18 cellular contexts compared by ENCODE assay signal in genomic region chr6:57147955-57148858, GRCh38. TPM values are rescaled to one million over a fixed set of nuclear protein-coding genes. Genes with fewer than 3 reads are reported as not detected.
DNase-seq lines count a peak whose midpoint lies in the region; ATAC-seq and TF ChIP-seq lines count a peak whose summit lies in the region.
"Had no signal": no experiment of that assay in that cellular context is flagged by ENCODE, and none has a peak within 500 bp of the region (broad histone marks: within the 10 kb centered on the region; RNA-seq: fewer than 3 reads in every experiment).

No MANE protein-coding gene starts in this region.

- H3K27me3 ChIP-seq in CD4-positive, CD25-positive, alpha-beta regulatory T cell (ENCODE audit: control insufficient read depth, insufficient read depth, low read length) = no peaks in the 10 kb centered on the region
- no peaks in the 10 kb centered on the region for H3K27me3 ChIP-seq in CD4-positive, alpha-beta memory T cell (ENCODE audit: insufficient read depth, low read length)
- H3K27me3 ChIP-seq: upper lobe of left lung had no signal

- H3K27ac Mint-ChIP-seq in CD4-positive, CD25-positive, alpha-beta regulatory T cell = peak overlapping the region; percentile 33 to 54 (median 41)
- peak overlapping the region in 4 of 7 donors; percentile 7 to 58 (median 40) for H3K27ac Mint-ChIP-seq in CD4-positive, alpha-beta memory T cell
- peak overlapping the region; percentile 62 for H3K27ac Mint-ChIP-seq in T-helper 1 cell treated with Interleukin-12 subunit alpha and Interleukin-12 subunit beta and Interleukin-4 antibody, amounts not matched to agents 30 μg/mL and 1 μg/mL, for 36 hours
- peak overlapping the region; percentile 66 for H3K27ac Mint-ChIP-seq in activated naive CD8-positive, alpha-beta T cell treated with anti-CD3 and anti-CD28 coated beads, Interleukin-2, amount 50 U/mL, for 24 hours

- no peaks in the 10 kb centered on the region for H3K9me3 ChIP-seq in CD4-positive, CD25-positive, alpha-beta regulatory T cell (ENCODE audit: control insufficient read depth in 2 of 2, low read length in 2 of 2)
- H3K9me3 ChIP-seq in CD4-positive, alpha-beta memory T cell (ENCODE audit: control insufficient read depth in 1 of 2, low read length in 2 of 2) = no peaks in the 10 kb centered on the region
- H3K9me3 ChIP-seq: upper lobe of left lung had no signal

- peaks cover 12 to 36% (median 26%) of the 10 kb centered on the region in 4 donors for H3K4me1 Mint-ChIP-seq in CD4-positive, CD25-positive, alpha-beta regulatory T cell
- H3K4me1 Mint-ChIP-seq in CD4-positive, alpha-beta memory T cell = peaks cover 13 to 21% (median 15%) of the 10 kb centered on the region in 4 donors
- H3K4me1 Mint-ChIP-seq in T-helper 1 cell treated with Interleukin-12 subunit alpha and Interleukin-12 subunit beta and Interleukin-4 antibody, amounts not matched to agents 30 μg/mL and 1 μg/mL, for 36 hours (ENCODE audit: low read depth) = peaks cover 19% of the 10 kb centered on the region
- H3K4me1 Mint-ChIP-seq in activated naive CD8-positive, alpha-beta T cell treated with anti-CD3 and anti-CD28 coated beads, Interleukin-2, amount 50 U/mL, for 24 hours = peaks cover 18% of the 10 kb centered on the region
- H3K4me1 Mint-ChIP-seq: central memory CD8-positive, alpha-beta T cell had no signal

- DNase-seq in CD4-positive, CD25-positive, alpha-beta regulatory T cell = peak in 1 of 3 donors; percentile 40
- DNase-seq in CD4-positive, alpha-beta memory T cell = no peak
- DNase-seq in activated naive CD8-positive, alpha-beta T cell treated with anti-CD3 and anti-CD28 coated beads, Interleukin-2, amount 50 U/mL, for 24 hours = no peak
- DNase-seq in GM03348 (ENCODE audit: low spot score) = no peak
- no peak for DNase-seq in foreskin fibroblast
- no peak for DNase-seq in NCI-H2029 treated with DMSO at 0.1 percent for 48 hours (lab: John Stamatoyannopoulos, UW)
- DNase-seq: activated CD4-positive, CD25-positive, alpha-beta regulatory T cell treated with anti-CD3 and anti-CD28 coated beads, Interleukin-2, amount 50 U/mL, for 72 hours; anterior cingulate cortex; foreskin melanocyte; hypothalamus; NCI-H1436; NCI-H524; upper lobe of left lung had no signal

- POLR2A ChIA-PET in CD4-positive, alpha-beta memory T cell (lab: Charles Lee; ENCODE audit: partially characterized antibody) = no interaction called here

- intact Hi-C loops in CD4-positive, alpha-beta memory T cell (cut with micrococcal nuclease) = no loop called here

- no peaks in the 10 kb centered on the region for H3K9me3 Mint-ChIP-seq in CD4-positive, CD25-positive, alpha-beta regulatory T cell
- H3K9me3 Mint-ChIP-seq in CD4-positive, alpha-beta memory T cell = no peaks in the 10 kb centered on the region
- H3K9me3 Mint-ChIP-seq in T-helper 1 cell treated with Interleukin-12 subunit alpha and Interleukin-12 subunit beta and Interleukin-4 antibody, amounts not matched to agents 30 μg/mL and 1 μg/mL, for 36 hours = no peaks in the 10 kb centered on the region
- H3K9me3 Mint-ChIP-seq in activated naive CD8-positive, alpha-beta T cell treated with anti-CD3 and anti-CD28 coated beads, Interleukin-2, amount 50 U/mL, for 24 hours = no peaks in the 10 kb centered on the region
- H3K9me3 Mint-ChIP-seq: central memory CD8-positive, alpha-beta T cell had no signal

- peaks cover 50% of the 10 kb centered on the region for H3K36me3 ChIP-seq in CD4-positive, CD25-positive, alpha-beta regulatory T cell (ENCODE audit: control insufficient read depth, insufficient read depth, low read length)
- H3K36me3 ChIP-seq in CD4-positive, alpha-beta memory T cell (ENCODE audit: insufficient read depth, low read length) = peaks cover 8% of the 10 kb centered on the region

- H3K4me1 ChIP-seq in CD4-positive, CD25-positive, alpha-beta regulatory T cell (ENCODE audit: control insufficient read depth, insufficient read depth, low read length, poor library complexity, severe bottlenecking) = no peaks in the 10 kb centered on the region
- peaks cover 10% of the 10 kb centered on the region for H3K4me1 ChIP-seq in CD4-positive, alpha-beta memory T cell (ENCODE audit: insufficient read depth, low read length)
- H3K4me1 ChIP-seq: upper lobe of left lung had no signal

- CTCF ChIA-PET in CD4-positive, alpha-beta memory T cell (lab: Charles Lee; ENCODE audit: partially characterized antibody) = no interaction called here

- no peak for TF ChIP-seq CTCF in foreskin fibroblast (IDR thresholded peaks at IDR 0.05; ENCODE audit: low read depth, low read length)

- peaks cover 63% of the 10 kb centered on the region for H3K36me3 Mint-ChIP-seq in CD4-positive, CD25-positive, alpha-beta regulatory T cell
- H3K36me3 Mint-ChIP-seq in CD4-positive, alpha-beta memory T cell = peaks cover 55 to 61% of the 10 kb centered on the region in 2 donors
- H3K36me3 Mint-ChIP-seq in T-helper 1 cell treated with Interleukin-12 subunit alpha and Interleukin-12 subunit beta and Interleukin-4 antibody, amounts not matched to agents 30 μg/mL and 1 μg/mL, for 36 hours (ENCODE audit: low read depth) = peaks cover 48% of the 10 kb centered on the region
- H3K36me3 Mint-ChIP-seq in activated naive CD8-positive, alpha-beta T cell treated with anti-CD3 and anti-CD28 coated beads, Interleukin-2, amount 50 U/mL, for 24 hours (ENCODE audit: low read depth) = peaks cover 60% of the 10 kb centered on the region

- H3K4me3 ChIP-seq in CD4-positive, CD25-positive, alpha-beta regulatory T cell (ENCODE audit: low read depth, low read length) = peak overlapping the region; percentile 28
- H3K4me3 ChIP-seq in CD4-positive, alpha-beta memory T cell (ENCODE audit: low read length in 2 of 2) = no peak overlapping the region
- no peak overlapping the region for H3K4me3 ChIP-seq in foreskin fibroblast (ENCODE audit: low read depth in 1 of 2, low read length in 2 of 2)
- H3K4me3 ChIP-seq: SK-N-MC, upper lobe of left lung had no signal

- H3K27me3 Mint-ChIP-seq in CD4-positive, CD25-positive, alpha-beta regulatory T cell = no peaks in the 10 kb centered on the region
- H3K27me3 Mint-ChIP-seq in CD4-positive, alpha-beta memory T cell = no peaks in the 10 kb centered on the region
- no peaks in the 10 kb centered on the region for H3K27me3 Mint-ChIP-seq in T-helper 1 cell treated with Interleukin-12 subunit alpha and Interleukin-12 subunit beta and Interleukin-4 antibody, amounts not matched to agents 30 μg/mL and 1 μg/mL, for 36 hours (ENCODE audit: low read depth)
- no peaks in the 10 kb centered on the region for H3K27me3 Mint-ChIP-seq in activated naive CD8-positive, alpha-beta T cell treated with anti-CD3 and anti-CD28 coated beads, Interleukin-2, amount 50 U/mL, for 24 hours
- H3K27me3 Mint-ChIP-seq: central memory CD8-positive, alpha-beta T cell; progenitor cell of endocrine pancreas had no signal

- no peak overlapping the region for H3K27ac ChIP-seq in CD4-positive, CD25-positive, alpha-beta regulatory T cell (ENCODE audit: insufficient read depth, low read length, poor library complexity, severe bottlenecking)
- no peak overlapping the region for H3K27ac ChIP-seq in CD4-positive, alpha-beta memory T cell (ENCODE audit: low read depth, low read length)
- H3K27ac ChIP-seq: SK-N-MC, upper lobe of left lung had no signal

- H3K4me3 Mint-ChIP-seq in CD4-positive, CD25-positive, alpha-beta regulatory T cell = no peak overlapping the region
- no peak overlapping the region for H3K4me3 Mint-ChIP-seq in CD4-positive, alpha-beta memory T cell
- H3K4me3 Mint-ChIP-seq in T-helper 1 cell treated with Interleukin-12 subunit alpha and Interleukin-12 subunit beta and Interleukin-4 antibody, amounts not matched to agents 30 μg/mL and 1 μg/mL, for 36 hours = peak overlapping the region; percentile 64
- peak overlapping the region; percentile 9 for H3K4me3 Mint-ChIP-seq in activated naive CD8-positive, alpha-beta T cell treated with anti-CD3 and anti-CD28 coated beads, Interleukin-2, amount 50 U/mL, for 24 hours
- H3K4me3 Mint-ChIP-seq: central memory CD8-positive, alpha-beta T cell had no signal

- ATAC-seq in CD4-positive, CD25-positive, alpha-beta regulatory T cell (ENCODE audit: low read depth in 2 of 2) = no peak
- ATAC-seq in activated naive CD8-positive, alpha-beta T cell treated with anti-CD3 and anti-CD28 coated beads, Interleukin-2, amount 50 U/mL, for 24 hours = peak; percentile 83
- ATAC-seq: HCT116 had no signal

RNA-seq across cellular contexts. Expression of gene BAG2, which starts 23.9 kb away (rescaled TPM):
- total RNA-seq in CD4-positive, CD25-positive, alpha-beta regulatory T cell = 2.9 TPM
- polyA plus RNA-seq in CD4-positive, CD25-positive, alpha-beta regulatory T cell = 1 to 10 TPM; 2.1 to 3.7 (median 3.0) TPM
- 1 to 10 TPM; 3.5 to 3.7 TPM for total RNA-seq in CD4-positive, alpha-beta memory T cell
- 1 to 10 TPM; 2.6 to 3.6 TPM for polyA plus RNA-seq in CD4-positive, alpha-beta memory T cell

RNA-seq across cellular contexts. Expression of gene ZNF451, which starts 58.2 kb away (rescaled TPM):
- total RNA-seq in CD4-positive, CD25-positive, alpha-beta regulatory T cell = 148 TPM
- 10 to 100 TPM; 28.2 to 34.3 (median 31.2) TPM for polyA plus RNA-seq in CD4-positive, CD25-positive, alpha-beta regulatory T cell
- total RNA-seq in CD4-positive, alpha-beta memory T cell = 10 to 100 TPM; 83.0 to 97.7 TPM
- polyA plus RNA-seq in CD4-positive, alpha-beta memory T cell = 10 to 100 TPM; 26.1 to 26.4 TPM

Comparison
In these comparisons a context has a peak if more than half of its experiments do, and no peak if none do; other contexts are left out.
1. H3K4me3 Mint-ChIP-seq: peak in T-helper 1 cell treated with Interleukin-12 subunit alpha and Interleukin-12 subunit beta and Interleukin-4 antibody, amounts not matched to agents 30 μg/mL and 1 μg/mL, for 36 hours (single experiment) and activated naive CD8-positive, alpha-beta T cell treated with anti-CD3 and anti-CD28 coated beads, Interleukin-2, amount 50 U/mL, for 24 hours (single experiment); none in CD4-positive, CD25-positive, alpha-beta regulatory T cell (0 of 4) and CD4-positive, alpha-beta memory T cell (0 of 8).
2. Peak in every context shown above with its lines, with median percentiles within 50 percentile points of each other: H3K27ac Mint-ChIP-seq.